ENCODE assay signal across 8 cellular contexts in genomic region chr5:6712582-6713273, GRCh38. TPM values are rescaled to one million over a fixed set of nuclear protein-coding genes. Genes with fewer than 3 reads are reported as not detected.
DNase-seq lines count a peak whose midpoint lies in the region; ATAC-seq and TF ChIP-seq lines count a peak whose summit lies in the region.

No MANE protein-coding gene starts in this region.

- H3K18ac ChIP-seq in H9 (ENCODE audit: insufficient read length, low read depth, low read length) (peak overlapping the region; percentile 50), neuronal stem cell (ENCODE audit: low read length) (peak overlapping the region; percentile 95)

- H3K79me1 ChIP-seq in H9 (ENCODE audit: insufficient read depth, low read depth, low read length, poor library complexity, severe bottlenecking) (peaks cover 13% of the 10 kb centered on the region), neuronal stem cell (ENCODE audit: low read depth, low read length) (peaks cover 8% of the 10 kb centered on the region)

- no peak overlapping the region for H2AK5ac ChIP-seq in H9 (ENCODE audit: insufficient read length, low read length)
- no peak overlapping the region for H2AK5ac ChIP-seq in neuronal stem cell (ENCODE audit: low read depth, low read length)

- no peaks in the 10 kb centered on the region for H3K9me2 ChIP-seq in Loucy (replicated peaks; ENCODE audit: low read depth, low read length)

- peaks cover 11% of the 10 kb centered on the region for H4K20me1 ChIP-seq in H9 (ENCODE audit: control insufficient read depth, insufficient read depth, insufficient read length)
- H4K20me1 ChIP-seq in Loucy (ENCODE audit: insufficient read depth, low read length, poor library complexity, severe bottlenecking): peaks cover 34% of the 10 kb centered on the region

- H4K8ac ChIP-seq in H9 (replicated peaks; ENCODE audit: insufficient read length, low read depth, low read length): no peak overlapping the region
- no peak overlapping the region for H4K8ac ChIP-seq in neuronal stem cell (ENCODE audit: low read depth, low read length)

- H3K4me3 Mint-ChIP-seq in H9: peak overlapping the region; percentile 79 to 90

- H3K79me2 ChIP-seq in H9 (ENCODE audit: insufficient read depth, low read length): peaks cover 20% of the 10 kb centered on the region; the same call in 1 of the 2 replicates
- H3K79me2 ChIP-seq in Loucy (ENCODE audit: insufficient read depth, low read length): peaks cover 37% of the 10 kb centered on the region

- H3K23ac ChIP-seq in H9 (ENCODE audit: insufficient read length, low read depth, low read length) (no peak overlapping the region), neuronal stem cell (ENCODE audit: low read depth, low read length, poor library complexity) (peak overlapping the region; percentile 90)

- no peaks in the 10 kb centered on the region for H3K27me3 ChIP-seq in H9 (ENCODE audit: insufficient read depth, low read length)
- H3K27me3 ChIP-seq in Loucy (ENCODE audit: insufficient read depth, low read length, poor library complexity, severe bottlenecking): no peaks in the 10 kb centered on the region
- no peaks in the 10 kb centered on the region for H3K27me3 ChIP-seq in foreskin keratinocyte
- peaks cover 0 to 2% (median 0%) of the 10 kb centered on the region in 3 experiments for H3K27me3 ChIP-seq in neuronal stem cell (ENCODE audit: control insufficient read depth in 3 of 3, insufficient read depth in 3 of 3, low read depth in 1 of 3, low read length in 3 of 3)

- H2BK20ac ChIP-seq in H9 (ENCODE audit: low read depth, low read length, poor library complexity, severe bottlenecking): no peak overlapping the region

- no peak overlapping the region for H3K4ac ChIP-seq in H9 (ENCODE audit: low read depth, low read length)
- H3K4ac ChIP-seq in neuronal stem cell (ENCODE audit: low read length): peak overlapping the region; percentile 19

- no peaks in the 10 kb centered on the region for H3F3A ChIP-seq in Loucy (ENCODE audit: low read depth)

- peak overlapping the region; percentile 87 for H3K4me2 ChIP-seq in H9 (ENCODE audit: insufficient read depth, insufficient read length, low read length)
- H3K4me2 ChIP-seq in Loucy (ENCODE audit: low read depth, low read length, poor library complexity, severe bottlenecking): peak overlapping the region; percentile 83
- H3K4me2 ChIP-seq in neuronal stem cell (ENCODE audit: insufficient read depth, low read length, poor library complexity, severe bottlenecking): peak overlapping the region; percentile 92

- peaks cover 30 to 35% of the 10 kb centered on the region in 2 experiments for H3K4me1 Mint-ChIP-seq in H9

- H2BK12ac ChIP-seq in H9 (ENCODE audit: insufficient read length, low read depth, low read length) (no peak overlapping the region), neuronal stem cell (ENCODE audit: low read length) (no peak overlapping the region)

- H4K91ac ChIP-seq in H9 (ENCODE audit: insufficient read length, low read depth, low read length): no peak overlapping the region
- no peak overlapping the region for H4K91ac ChIP-seq in neuronal stem cell (ENCODE audit: low read depth, low read length, poor library complexity)

- DNase-seq in H9: peak; percentile 97
- peak; percentile 93 for DNase-seq in SHP77 treated with DMSO at 0.1 percent for 48 hours (lab: John Stamatoyannopoulos, UW)
- DNase-seq in activated gamma-delta T cell treated with anti-CD3 and anti-CD28 coated beads, Interleukin-2, amount 50 U/mL, for 16 hours (ENCODE audit: low read depth): peak; percentile 94
- peak; percentile 81 to 90 for DNase-seq in foreskin keratinocyte
- DNase-seq in neuronal stem cell (ENCODE audit: low spot score): peak; percentile 96
- peak; percentile 80 to 98 (median 92) for DNase-seq in substantia nigra (lab: John Stamatoyannopoulos, UW)

- H3T11ph ChIP-seq in H9 (ENCODE audit: low read length): no peak overlapping the region

- H2BK120ac ChIP-seq in H9 (ENCODE audit: low read depth, low read length, poor library complexity, severe bottlenecking) (no peak overlapping the region), neuronal stem cell (ENCODE audit: low read depth, low read length) (no peak overlapping the region)

- H3K9ac ChIP-seq in ES-I3 (ENCODE audit: low read depth, low read length): peak overlapping the region; percentile 87
- peak overlapping the region; percentile 33 for H3K9ac ChIP-seq in H9 (ENCODE audit: extremely low read depth, insufficient read length, low read length)
- H3K9ac ChIP-seq in Loucy (ENCODE audit: low read depth, low read length, poor library complexity, severe bottlenecking): peak overlapping the region; percentile 86
- peak overlapping the region; percentile 89 for H3K9ac ChIP-seq in neuronal stem cell (ENCODE audit: low read depth, low read length, poor library complexity)

- H3K27me3 Mint-ChIP-seq in H9 (ENCODE audit: low read depth): peaks cover 18% of the 10 kb centered on the region

- H3K9me3 ChIP-seq in ES-I3 (ENCODE audit: control insufficient read depth, insufficient read depth, low read length): no peaks in the 10 kb centered on the region; the same call in 1 of the 2 replicates
- H3K9me3 ChIP-seq in H9 (ENCODE audit: control insufficient read depth, low read depth, low read length): no peaks in the 10 kb centered on the region
- H3K9me3 ChIP-seq in Loucy (ENCODE audit: insufficient read depth, low read depth, low read length): no peaks in the 10 kb centered on the region
- H3K9me3 ChIP-seq in neuronal stem cell (replicated peaks in 1 of 2; ENCODE audit: control insufficient read depth in 2 of 2, insufficient read depth in 1 of 2, low read depth in 1 of 2, low read length in 2 of 2): no peaks in the 10 kb centered on the region

- no peak for TF ChIP-seq CTCF in H9 (conservative IDR thresholded peaks at IDR 0.05)
- no peak; the same call in 1 of the 2 replicates for TF ChIP-seq CTCF in Loucy (conservative IDR thresholded peaks at IDR 0.05; ENCODE audit: low read length)
- TF ChIP-seq CTCF in foreskin keratinocyte (conservative IDR thresholded peaks at IDR 0.05): peak; percentile 57

- H3K27ac ChIP-seq in H9 (ENCODE audit: insufficient read length, low read depth, low read length): no peak overlapping the region
- H3K27ac ChIP-seq in foreskin keratinocyte: peak overlapping the region; percentile 71
- H3K27ac ChIP-seq in neuronal stem cell (replicated peaks; ENCODE audit: low read length): peak overlapping the region; percentile 98
- peak overlapping the region; percentile 91 for H3K27ac ChIP-seq in substantia nigra (ENCODE audit: low read depth, low read length, poor library complexity, severe bottlenecking)

- H2BK15ac ChIP-seq in H9 (ENCODE audit: low read depth, low read length): no peak overlapping the region
- H2BK15ac ChIP-seq in neuronal stem cell (ENCODE audit: low read length): peak overlapping the region; percentile 46

- no peaks in the 10 kb centered on the region for H3K36me3 ChIP-seq in ES-I3 (ENCODE audit: insufficient read depth, low read length)
- H3K36me3 ChIP-seq in Loucy (ENCODE audit: insufficient read depth, low read length): no peaks in the 10 kb centered on the region
- H3K36me3 ChIP-seq in neuronal stem cell (replicated peaks in 1 of 2; ENCODE audit: control insufficient read depth in 2 of 2, insufficient read depth in 2 of 2, low read length in 2 of 2): peaks cover 2 to 27% of the 10 kb centered on the region in 2 donors

- H3K23me2 ChIP-seq in H9 (ENCODE audit: insufficient read length, low read depth, low read length, poor library complexity, severe bottlenecking): peaks cover 11% of the 10 kb centered on the region

- no peaks in the 10 kb centered on the region; a peak in 2 of 5 replicates for H3K9me3 Mint-ChIP-seq in H9

- no peak overlapping the region for H2AFZ ChIP-seq in H9 (ENCODE audit: low read length)
- H2AFZ ChIP-seq in Loucy (ENCODE audit: low read length): peak overlapping the region; percentile 92
- peak overlapping the region; percentile 97 for H2AFZ ChIP-seq in neuronal stem cell (ENCODE audit: low read length)

- H3K4me1 ChIP-seq in ES-I3 (ENCODE audit: insufficient read depth, low read length) (peaks cover 13% of the 10 kb centered on the region; the same call in 1 of the 2 replicates), H9 (ENCODE audit: insufficient read depth, low read length) (no peaks in the 10 kb centered on the region; the same call in 1 of the 2 replicates), Loucy (ENCODE audit: insufficient read depth, low read length, poor library complexity, severe bottlenecking) (peaks cover 48% of the 10 kb centered on the region), foreskin keratinocyte (peaks cover 5% of the 10 kb centered on the region), neuronal stem cell (ENCODE audit: control insufficient read depth in 2 of 2, insufficient read depth in 1 of 2, low read depth in 1 of 2, low read length in 2 of 2) (peaks cover 15 to 23% of the 10 kb centered on the region in 2 donors)

- H3K27ac Mint-ChIP-seq in H9: peak overlapping the region in 2 of 3 experiments; percentile 87 to 92; a peak in 4 of 7 replicates

- H2BK5ac ChIP-seq in H9 (ENCODE audit: insufficient read length, low read length): no peak overlapping the region
- peak overlapping the region; percentile 83 for H2BK5ac ChIP-seq in neuronal stem cell (ENCODE audit: low read length)

- H3K4me3 ChIP-seq in Loucy (ENCODE audit: low read length, poor library complexity, severe bottlenecking) (peak overlapping the region; percentile 84), neuronal stem cell (ENCODE audit: low read length in 2 of 2) (peak overlapping the region; percentile 67 to 97)

- H4K5ac ChIP-seq in H9 (ENCODE audit: insufficient read length, low read depth, low read length): no peak overlapping the region

- ATAC-seq in foreskin keratinocyte: peak; percentile 85

- H3K14ac ChIP-seq in H9 (ENCODE audit: insufficient read depth, low read length) (0 out of 2 replicates have a peak overlapping the region, but pooled peaks have one; percentile 79), neuronal stem cell (ENCODE audit: low read length) (no peak overlapping the region)

- H3K56ac ChIP-seq in H9 (ENCODE audit: insufficient read length, low read depth, low read length): no peak overlapping the region

- H3K36me3 Mint-ChIP-seq in H9 (ENCODE audit: insufficient read depth in 1 of 3, low read depth in 3 of 3): peaks cover 0 to 5% (median 2%) of the 10 kb centered on the region in 3 experiments; a peak in 2 of 7 replicates

- WGBS in H9 (ENCODE audit: extremely low coverage, insufficient read length, low lambda C conversion rate): no CpG with 5 or more reads among the region's 84 CpGs
- WGBS in neuronal stem cell (ENCODE audit: extremely low coverage in 2 of 2, insufficient read length in 2 of 2, insufficient replicate concordance in 1 of 2), 2 donors: no CpG with 5 or more reads among the region's 84 CpGs

RNA-seq across cellular contexts. Expression of gene TENT4A, which starts 0.5 kb away (rescaled TPM):
- total RNA-seq in H9 (2021) (25.6 and 25.7 TPM in 2 replicates), foreskin keratinocyte (14.9 and 20.9 TPM in 2 replicates)
- 5.3 and 6.8 TPM in 2 replicates for polyA plus RNA-seq in foreskin keratinocyte
- polyA plus RNA-seq in neuronal stem cell (2013, experiment 1 of 2): 27.1 TPM
- 25.7 TPM for polyA plus RNA-seq in neuronal stem cell (2013, experiment 2 of 2)

Comparison
In these comparisons a context has a peak if more than half of its experiments do, and no peak if none do; other contexts are left out.
1. H3K9ac ChIP-seq: peak in every context shown above with its lines; median percentile 89 in neuronal stem cell; 87 in ES-I3; 86 in Loucy; 33 in H9.